8 cellular contexts compared by ENCODE assay signal in genomic region chr17:17043668-17044226, GRCh38. TPM values are rescaled to one million over a fixed set of nuclear protein-coding genes. Genes with fewer than 3 reads are reported as not detected.
A peak's percentile ranks its signal among the peaks of the same experiment; 100 is the strongest.
DNase-seq lines count a peak whose midpoint lies in the region; ATAC-seq and TF ChIP-seq lines count a peak whose summit lies in the region.

No MANE protein-coding gene starts in this region.

- H3K9me3 ChIP-seq in heart right ventricle: no peaks in the 10 kb centered on the region

- no peaks in the 10 kb centered on the region for H3K36me3 ChIP-seq in heart right ventricle

- H3K36me3 Mint-ChIP-seq in activated naive CD8-positive, alpha-beta T cell: peaks cover 3% of the 10 kb centered on the region
- H3K36me3 Mint-ChIP-seq in stimulated activated naive B cell treated with anti-CD40 and anti-IgM and Interleukin-4, amounts not matched to agents 10 μg/mL and 1 μg/mL and 100 μg/mL, for 72 hours: peaks cover 0 to 9% of the 10 kb centered on the region in 2 donors

- H3K4me1 Mint-ChIP-seq in activated naive CD8-positive, alpha-beta T cell (ENCODE audit: low read depth): peaks cover 63% of the 10 kb centered on the region
- H3K4me1 Mint-ChIP-seq in stimulated activated naive B cell treated with anti-CD40 and anti-IgM and Interleukin-4, amounts not matched to agents 10 μg/mL and 1 μg/mL and 100 μg/mL, for 72 hours: peaks cover 51 to 68% of the 10 kb centered on the region in 2 donors

- peaks cover 17 to 69% (median 67%) of the 10 kb centered on the region in 9 donors for H3K4me1 ChIP-seq in heart right ventricle

- peak overlapping the region; percentile 50 for H3K27ac Mint-ChIP-seq in activated naive CD8-positive, alpha-beta T cell
- H3K27ac Mint-ChIP-seq in stimulated activated naive B cell treated with anti-CD40 and anti-IgM and Interleukin-4, amounts not matched to agents 10 μg/mL and 1 μg/mL and 100 μg/mL, for 72 hours: peak overlapping the region; percentile 79

- H3K27me3 Mint-ChIP-seq in activated naive CD8-positive, alpha-beta T cell: no peaks in the 10 kb centered on the region
- H3K27me3 Mint-ChIP-seq in stimulated activated naive B cell treated with anti-CD40 and anti-IgM and Interleukin-4, amounts not matched to agents 10 μg/mL and 1 μg/mL and 100 μg/mL, for 72 hours: no peaks in the 10 kb centered on the region

- H3K4me3 ChIP-seq in heart right ventricle: peak overlapping the region; percentile 65 to 90 (median 82)

- TF ChIP-seq CTCF in heart right ventricle (IDR thresholded peaks at IDR 0.05): no peak

- ATAC-seq in heart right ventricle (peak in 4 of 8 donors; percentile 2 to 24 (median 19)), Right ventricle myocardium inferior (no peak), HG03095 (IDR thresholded peaks at IDR 0.05; ENCODE audit: unreplicated experiment) (no peak), HG03521 (IDR thresholded peaks at IDR 0.05; ENCODE audit: unreplicated experiment) (no peak)
- no peak for ATAC-seq in stimulated activated naive B cell treated with anti-CD40 and anti-IgM and Interleukin-4, amounts not matched to agents 10 μg/mL and 1 μg/mL and 100 μg/mL, for 72 hours (replicated peaks)

- DNase-seq in heart right ventricle: no peak
- no peak for DNase-seq in Right ventricle myocardium inferior (ENCODE audit: missing footprints)
- DNase-seq in islet precursor cell: peak; percentile 77
- no peak for DNase-seq in stimulated activated naive B cell treated with anti-CD40 and anti-IgM and Interleukin-4, amounts not matched to agents 10 μg/mL and 1 μg/mL and 100 μg/mL, for 72 hours
- no peak for DNase-seq in stimulated activated CD4-positive, alpha-beta T cell treated with anti-CD3 and anti-CD28 coated beads, Interleukin-1b, Interleukin-23, amount 100 ng/mL, for 48 hours

- H3K27me3 ChIP-seq in heart right ventricle: no peaks in the 10 kb centered on the region

- H3K27ac ChIP-seq in heart right ventricle: peak overlapping the region; percentile 57 to 95 (median 88)

- 4 to 5% methylated on average over 11 of the region's 11 CpGs for WGBS in heart right ventricle, 2 donors

- intact Hi-C loops in heart right ventricle (cut with DNase I): loop anchor here in 5 of 10 donors (5.0 to 10.0 kb wide), 5 partner anchors 51 to 71 kb away; no protein-coding TSS in a partner anchor
- intact Hi-C loops in Right ventricle myocardium inferior (cut with DNase I): loop anchor here (2.0 to 5.0 kb wide), 2 partner anchors 31 to 79 kb away; no protein-coding TSS in a partner anchor

- no peaks in the 10 kb centered on the region for H3K9me3 Mint-ChIP-seq in activated naive CD8-positive, alpha-beta T cell (ENCODE audit: low read depth)
- H3K9me3 Mint-ChIP-seq in stimulated activated naive B cell treated with anti-CD40 and anti-IgM and Interleukin-4, amounts not matched to agents 10 μg/mL and 1 μg/mL and 100 μg/mL, for 72 hours: peaks cover 0 to 1% of the 10 kb centered on the region in 2 donors

- H3K4me3 Mint-ChIP-seq in activated naive CD8-positive, alpha-beta T cell: peak overlapping the region; percentile 97
- peak overlapping the region; percentile 85 to 93 for H3K4me3 Mint-ChIP-seq in stimulated activated naive B cell treated with anti-CD40 and anti-IgM and Interleukin-4, amounts not matched to agents 10 μg/mL and 1 μg/mL and 100 μg/mL, for 72 hours

RNA-seq across cellular contexts. Expression of gene MPRIP, which starts 1.5 kb away (rescaled TPM):
- total RNA-seq in heart right ventricle (100 to 1,000 TPM; 252 to 409 (median 329) TPM), Right ventricle myocardium inferior (312 TPM)
- polyA plus RNA-seq in heart right ventricle: 100 to 1,000 TPM; 225 to 329 TPM
